In genomic region chr9:137200311-137201204, GRCh38 we compare ENCODE assay signal across 8 cellular contexts. TPM values are rescaled to one million over a fixed set of nuclear protein-coding genes. Genes with fewer than 3 reads are reported as not detected.
DNase-seq lines count a peak whose midpoint lies in the region; ATAC-seq lines count a peak whose summit lies in the region.

TSS of gene TPRN (minus strand) at chr9:137200741. CDS start at chr9:137200711, 30 bp downstream.

- H3K27ac ChIP-seq in Karpas-422 (ENCODE audit: low read length) = peak within 1 kb of the TSS; percentile 79

- H3K9me3 Mint-ChIP-seq in activated T-helper 1 cell treated with anti-CD3 and anti-CD28 coated beads, Interleukin-12 subunit alpha, Interleukin-12 subunit beta, Interleukin-2, Interleukin-4 antibody, amounts not matched to agents 30 ng/mL and 10 ng/mL and 1 ng/mL, durations not matched to agents 14 hours and 24 hours and 36 hours = no peaks in the 10 kb centered on the region
- no peaks in the 10 kb centered on the region for H3K9me3 Mint-ChIP-seq in naive B cell
- no peaks in the 10 kb centered on the region for H3K9me3 Mint-ChIP-seq in stimulated activated memory B cell treated with anti-CD40 and anti-IgM and Interleukin-4, amounts not matched to agents 10 μg/mL and 1 μg/mL and 100 μg/mL, for 72 hours

- H3K9ac ChIP-seq in Karpas-422 (ENCODE audit: low read length) = peak within 1 kb of the TSS; percentile 93

- H3K4me1 ChIP-seq in Karpas-422 (ENCODE audit: low read length) = peaks cover 64% of the 10 kb centered on the region

- H4K20me1 ChIP-seq in Karpas-422 (ENCODE audit: insufficient read depth, low read depth, low read length) = 0 out of 2 replicates have a peak, but pooled peaks cover 6% of the 10 kb centered on the region

- ATAC-seq in GM21825 (IDR thresholded peaks at IDR 0.05; ENCODE audit: unreplicated experiment) (peak; percentile 81), naive B cell (ENCODE audit: low read depth in 2 of 2) (peak; percentile 87 to 89)
- ATAC-seq in stimulated activated memory B cell treated with anti-CD40 and anti-IgM and Interleukin-4, amounts not matched to agents 10 μg/mL and 1 μg/mL and 100 μg/mL, for 72 hours = peak; percentile 98

- peak within 1 kb of the TSS; percentile 75 for H3K27ac Mint-ChIP-seq in activated T-helper 1 cell treated with anti-CD3 and anti-CD28 coated beads, Interleukin-12 subunit alpha, Interleukin-12 subunit beta, Interleukin-2, Interleukin-4 antibody, amounts not matched to agents 30 ng/mL and 10 ng/mL and 1 ng/mL, durations not matched to agents 14 hours and 24 hours and 36 hours
- H3K27ac Mint-ChIP-seq in naive B cell = peak within 1 kb of the TSS; percentile 72 to 95 (median 87)
- peak within 1 kb of the TSS; percentile 81 for H3K27ac Mint-ChIP-seq in stimulated activated memory B cell treated with anti-CD40 and anti-IgM and Interleukin-4, amounts not matched to agents 10 μg/mL and 1 μg/mL and 100 μg/mL, for 72 hours

- no peaks in the 10 kb centered on the region for H3K27me3 Mint-ChIP-seq in activated T-helper 1 cell treated with anti-CD3 and anti-CD28 coated beads, Interleukin-12 subunit alpha, Interleukin-12 subunit beta, Interleukin-2, Interleukin-4 antibody, amounts not matched to agents 30 ng/mL and 10 ng/mL and 1 ng/mL, durations not matched to agents 14 hours and 24 hours and 36 hours (ENCODE audit: insufficient read depth)
- H3K27me3 Mint-ChIP-seq in naive B cell = no peaks in the 10 kb centered on the region
- H3K27me3 Mint-ChIP-seq in stimulated activated memory B cell treated with anti-CD40 and anti-IgM and Interleukin-4, amounts not matched to agents 10 μg/mL and 1 μg/mL and 100 μg/mL, for 72 hours = no peaks in the 10 kb centered on the region

- peaks cover 23% of the 10 kb centered on the region for H3K4me1 Mint-ChIP-seq in activated T-helper 1 cell treated with anti-CD3 and anti-CD28 coated beads, Interleukin-12 subunit alpha, Interleukin-12 subunit beta, Interleukin-2, Interleukin-4 antibody, amounts not matched to agents 30 ng/mL and 10 ng/mL and 1 ng/mL, durations not matched to agents 14 hours and 24 hours and 36 hours (ENCODE audit: low read depth)
- peaks cover 15 to 42% (median 40%) of the 10 kb centered on the region in 3 donors for H3K4me1 Mint-ChIP-seq in naive B cell
- H3K4me1 Mint-ChIP-seq in stimulated activated memory B cell treated with anti-CD40 and anti-IgM and Interleukin-4, amounts not matched to agents 10 μg/mL and 1 μg/mL and 100 μg/mL, for 72 hours = peaks cover 52% of the 10 kb centered on the region

- H2AFZ ChIP-seq in Karpas-422 (ENCODE audit: low read length) = no peak within 1 kb of the TSS

- H3K4me3 Mint-ChIP-seq in activated T-helper 1 cell treated with anti-CD3 and anti-CD28 coated beads, Interleukin-12 subunit alpha, Interleukin-12 subunit beta, Interleukin-2, Interleukin-4 antibody, amounts not matched to agents 30 ng/mL and 10 ng/mL and 1 ng/mL, durations not matched to agents 14 hours and 24 hours and 36 hours = peak within 1 kb of the TSS; percentile 85
- peak within 1 kb of the TSS; percentile 84 to 92 (median 87) for H3K4me3 Mint-ChIP-seq in naive B cell
- peak within 1 kb of the TSS; percentile 85 for H3K4me3 Mint-ChIP-seq in stimulated activated memory B cell treated with anti-CD40 and anti-IgM and Interleukin-4, amounts not matched to agents 10 μg/mL and 1 μg/mL and 100 μg/mL, for 72 hours

- H3K79me2 ChIP-seq in Karpas-422 (ENCODE audit: low read length) = peaks cover 73% of the 10 kb centered on the region

- H3K4me3 ChIP-seq in Karpas-422 (ENCODE audit: low read length) = peak within 1 kb of the TSS; percentile 94

- no peaks in the 10 kb centered on the region for H3K9me2 ChIP-seq in Karpas-422 (replicated peaks; ENCODE audit: insufficient read depth, low read length)

- H3K9me3 ChIP-seq in Karpas-422 (ENCODE audit: low read length) = no peaks in the 10 kb centered on the region

- intact Hi-C loops in activated T-helper 1 cell treated with anti-CD3 and anti-CD28 coated beads, Interleukin-12 subunit alpha, Interleukin-12 subunit beta, Interleukin-2, Interleukin-4 antibody, amounts not matched to agents 30 ng/mL and 10 ng/mL and 1 ng/mL, durations not matched to agents 14 hours and 24 hours and 36 hours (cut with micrococcal nuclease) = loop anchor here (1.0 kb wide), 6 partner anchors 12 to 71 kb away; partner anchors contain the start of genes ANAPC2, SSNA1 and TUBB4B

- H3K27me3 ChIP-seq in Karpas-422 (ENCODE audit: low read length) = no peaks in the 10 kb centered on the region

- peak within 1 kb of the TSS; percentile 87 for H3K4me2 ChIP-seq in Karpas-422 (ENCODE audit: low read depth, low read length, poor library complexity, severe bottlenecking)

- DNase-seq in DMS79 treated with DMSO at 0.1 percent for 48 hours (lab: John Stamatoyannopoulos, UW) (peak; percentile 98), Karpas-422 (peak; percentile 100), RKO (ENCODE audit: low spot score) (peak; percentile 100), fibroblast of gingiva (ENCODE audit: low read depth) (peak; percentile 99), naive B cell (peak; percentile 99)
- DNase-seq in activated T-helper 1 cell treated with anti-CD3 and anti-CD28 coated beads, Interleukin-12 subunit alpha, Interleukin-12 subunit beta, Interleukin-2, Interleukin-4 antibody, amounts not matched to agents 30 ng/mL and 10 ng/mL and 1 ng/mL, durations not matched to agents 14 hours and 24 hours and 36 hours (ENCODE audit: low spot score) = peak; percentile 99

- peaks cover 5% of the 10 kb centered on the region for H3K36me3 Mint-ChIP-seq in activated T-helper 1 cell treated with anti-CD3 and anti-CD28 coated beads, Interleukin-12 subunit alpha, Interleukin-12 subunit beta, Interleukin-2, Interleukin-4 antibody, amounts not matched to agents 30 ng/mL and 10 ng/mL and 1 ng/mL, durations not matched to agents 14 hours and 24 hours and 36 hours (ENCODE audit: low read depth)
- H3K36me3 Mint-ChIP-seq in naive B cell = no peaks in the 10 kb centered on the region
- peaks cover 2% of the 10 kb centered on the region for H3K36me3 Mint-ChIP-seq in stimulated activated memory B cell treated with anti-CD40 and anti-IgM and Interleukin-4, amounts not matched to agents 10 μg/mL and 1 μg/mL and 100 μg/mL, for 72 hours

- H3K36me3 ChIP-seq in Karpas-422 (ENCODE audit: insufficient read depth, low read length) = no peaks in the 10 kb centered on the region

RNA-seq across cellular contexts. Expression of gene TPRN, which starts in this region (rescaled TPM):
- 5.7 and 15.2 TPM in 2 replicates for total RNA-seq in Karpas-422 (2014; rRNA removed; shearing (Covaris generic); ENCODE audit: low replicate concordance)
- 15.6 and 17.2 TPM in 2 replicates for total RNA-seq in activated T-helper 1 cell treated with anti-CD3 and anti-CD28 coated beads, Interleukin-12 subunit alpha, Interleukin-12 subunit beta, Interleukin-2, Interleukin-4 antibody, amounts not matched to agents 30 ng/mL and 10 ng/mL and 1 ng/mL, durations not matched to agents 14 hours and 24 hours and 36 hours
- 1 to 10 TPM in 1 of 6 donors, under 1 TPM in 5; 0.21 to 1.1 (median 0.48) TPM for polyA plus RNA-seq in naive B cell (ENCODE audit: low read depth in 6 of 6)

Comparison
In these comparisons a context has a peak if more than half of its experiments do, and no peak if none do; other contexts are left out.
1. Peak in every context shown above with its lines: DNase-seq, ATAC-seq, H3K4me3 ChIP-seq and H3K27ac ChIP-seq.